1 cellular context compared by ENCODE assay signal in the genomic region with DNA sequence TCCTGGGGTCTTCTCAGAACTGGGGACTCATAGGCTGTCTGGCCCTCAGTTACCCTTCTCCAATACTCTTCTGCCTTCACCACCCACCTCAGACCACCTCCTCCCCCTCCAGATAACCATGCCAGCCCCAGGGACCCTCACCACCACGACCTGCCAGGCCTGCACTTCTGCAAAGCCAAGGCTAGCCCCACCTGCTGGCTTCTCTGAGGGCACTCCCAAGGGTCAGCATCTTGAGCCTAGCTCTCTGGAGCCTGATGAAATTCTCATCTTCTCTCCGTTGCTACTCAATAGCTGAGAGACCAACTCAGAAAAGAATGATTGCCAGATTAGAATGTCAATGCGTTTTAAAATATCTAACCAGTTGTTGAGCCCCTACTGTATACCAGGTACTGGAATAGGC.
TF ChIP-seq lines count a peak whose summit lies in the region.

No MANE protein-coding gene starts in this region.

TF ChIP-seq in HepG2, 621 proteins besides CTCF, POLR2A, EP300 and RAD21:
- TF ChIP-seq JUN (CRISPR knock-in tag; IDR thresholded peaks at IDR 0.05) (no peak), GABPB1 (CRISPR knock-in tag; IDR thresholded peaks at IDR 0.05) (no peak), DNMT1 (CRISPR knock-in tag; IDR thresholded peaks at IDR 0.05) (no peak), KDM2A (CRISPR knock-in tag; IDR thresholded peaks at IDR 0.05; ENCODE audit: borderline replicate concordance, low read depth) (no peak), ATF1 (CRISPR knock-in tag; IDR thresholded peaks at IDR 0.05) (no peak), KAT7 (CRISPR knock-in tag; IDR thresholded peaks at IDR 0.05; ENCODE audit: borderline replicate concordance) (no peak), SALL2 (CRISPR knock-in tag; IDR thresholded peaks at IDR 0.05) (no peak), ZNF672 (CRISPR knock-in tag; IDR thresholded peaks at IDR 0.05) (no peak), ZNF878 (CRISPR knock-in tag; IDR thresholded peaks at IDR 0.05) (no peak), NCOA1 (CRISPR knock-in tag; IDR thresholded peaks at IDR 0.05) (no peak), MAZ (IDR thresholded peaks at IDR 0.05; ENCODE audit: borderline replicate concordance, low read depth, low read length) (no peak), MAZ (CRISPR knock-in tag; IDR thresholded peaks at IDR 0.05; ENCODE audit: low read depth) (no peak), TBX3 (IDR thresholded peaks at IDR 0.05; ENCODE audit: borderline replicate concordance) (no peak), ZFP90 (CRISPR knock-in tag; IDR thresholded peaks at IDR 0.05; ENCODE audit: borderline replicate concordance) (no peak), KLF13 (CRISPR knock-in tag; IDR thresholded peaks at IDR 0.05) (no peak)
- TF ChIP-seq, protein P1, sequence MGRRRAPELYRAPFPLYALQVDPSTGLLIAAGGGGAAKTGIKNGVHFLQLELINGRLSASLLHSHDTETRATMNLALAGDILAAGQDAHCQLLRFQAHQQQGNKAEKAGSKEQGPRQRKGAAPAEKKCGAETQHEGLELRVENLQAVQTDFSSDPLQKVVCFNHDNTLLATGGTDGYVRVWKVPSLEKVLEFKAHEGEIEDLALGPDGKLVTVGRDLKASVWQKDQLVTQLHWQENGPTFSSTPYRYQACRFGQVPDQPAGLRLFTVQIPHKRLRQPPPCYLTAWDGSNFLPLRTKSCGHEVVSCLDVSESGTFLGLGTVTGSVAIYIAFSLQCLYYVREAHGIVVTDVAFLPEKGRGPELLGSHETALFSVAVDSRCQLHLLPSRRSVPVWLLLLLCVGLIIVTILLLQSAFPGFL (CRISPR knock-in tag; IDR thresholded peaks at IDR 0.05), result no peak
- TF ChIP-seq, protein P2, sequence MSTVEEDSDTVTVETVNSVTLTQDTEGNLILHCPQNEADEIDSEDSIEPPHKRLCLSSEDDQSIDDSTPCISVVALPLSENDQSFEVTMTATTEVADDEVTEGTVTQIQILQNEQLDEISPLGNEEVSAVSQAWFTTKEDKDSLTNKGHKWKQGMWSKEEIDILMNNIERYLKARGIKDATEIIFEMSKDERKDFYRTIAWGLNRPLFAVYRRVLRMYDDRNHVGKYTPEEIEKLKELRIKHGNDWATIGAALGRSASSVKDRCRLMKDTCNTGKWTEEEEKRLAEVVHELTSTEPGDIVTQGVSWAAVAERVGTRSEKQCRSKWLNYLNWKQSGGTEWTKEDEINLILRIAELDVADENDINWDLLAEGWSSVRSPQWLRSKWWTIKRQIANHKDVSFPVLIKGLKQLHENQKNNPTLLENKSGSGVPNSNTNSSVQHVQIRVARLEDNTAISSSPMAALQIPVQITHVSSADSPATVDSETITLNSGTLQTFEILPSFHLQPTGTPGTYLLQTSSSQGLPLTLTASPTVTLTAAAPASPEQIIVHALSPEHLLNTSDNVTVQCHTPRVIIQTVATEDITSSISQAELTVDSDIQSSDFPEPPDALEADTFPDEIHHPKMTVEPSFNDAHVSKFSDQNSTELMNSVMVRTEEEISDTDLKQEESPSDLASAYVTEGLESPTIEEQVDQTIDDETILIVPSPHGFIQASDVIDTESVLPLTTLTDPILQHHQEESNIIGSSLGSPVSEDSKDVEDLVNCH (CRISPR knock-in tag; IDR thresholded peaks at IDR 0.05), result no peak
- TF ChIP-seq, protein P3, sequence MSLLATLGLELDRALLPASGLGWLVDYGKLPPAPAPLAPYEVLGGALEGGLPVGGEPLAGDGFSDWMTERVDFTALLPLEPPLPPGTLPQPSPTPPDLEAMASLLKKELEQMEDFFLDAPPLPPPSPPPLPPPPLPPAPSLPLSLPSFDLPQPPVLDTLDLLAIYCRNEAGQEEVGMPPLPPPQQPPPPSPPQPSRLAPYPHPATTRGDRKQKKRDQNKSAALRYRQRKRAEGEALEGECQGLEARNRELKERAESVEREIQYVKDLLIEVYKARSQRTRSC (CRISPR knock-in tag; IDR thresholded peaks at IDR 0.05; ENCODE audit: low read depth), result no peak
